ENCODE assay signal across 9 cellular contexts in genomic region chr14:24605435-24606190, GRCh38. TPM values are rescaled to one million over a fixed set of nuclear protein-coding genes. Genes with fewer than 3 reads are reported as not detected.
DNase-seq lines count a peak whose midpoint lies in the region; ATAC-seq, FAIRE-seq and TF ChIP-seq lines count a peak whose summit lies in the region.
"Had no signal": no experiment of that assay in that cellular context is flagged by ENCODE, and none has a peak within 500 bp of the region (broad histone marks: within the 10 kb centered on the region; RNA-seq: fewer than 3 reads in every experiment).

No MANE protein-coding gene starts in this region.

- H3K36me3 ChIP-seq in H7 (replicated peaks; ENCODE audit: control insufficient read depth, insufficient read depth, low read length) (no peaks in the 10 kb centered on the region), pancreas (no peaks in the 10 kb centered on the region), mesenchymal stem cell (ENCODE audit: control insufficient read depth in 1 of 2, insufficient read depth in 2 of 2, low read depth in 1 of 2, low read length in 2 of 2) (no peaks in the 10 kb centered on the region)
- no peaks in the 10 kb centered on the region for H3K36me3 ChIP-seq in effector memory CD4-positive, alpha-beta T cell (ENCODE audit: control insufficient read depth, insufficient read depth, low read length)

- no peak overlapping the region for H2BK15ac ChIP-seq in mesenchymal stem cell (ENCODE audit: low read depth, poor library complexity, severe bottlenecking)

- no peak overlapping the region for H2BK120ac ChIP-seq in mesenchymal stem cell (ENCODE audit: low read depth, low read length)

- no peak for FAIRE-seq in pancreas (lab: Jason Lieb, UNC)
- FAIRE-seq: A204.1 had no signal

- no peak overlapping the region for H3K4me3 ChIP-seq in H7 (ENCODE audit: insufficient read depth, low read depth, low read length)
- H3K4me3 ChIP-seq in LNCaP clone FGC (ENCODE audit: low read depth, low read length): no peak overlapping the region
- H3K4me3 ChIP-seq in effector memory CD4-positive, alpha-beta T cell (ENCODE audit: insufficient read depth, low read depth, low read length, poor library complexity, severe bottlenecking): no peak overlapping the region
- H3K4me3 ChIP-seq in pancreas: no peak overlapping the region
- H3K4me3 ChIP-seq in mesenchymal stem cell (ENCODE audit: insufficient read depth in 1 of 2, low read depth in 1 of 2, low read length in 2 of 2): no peak overlapping the region

- DNase-seq in DMS 273 (lab: John Stamatoyannopoulos, UW; ENCODE audit: unreplicated experiment): peak; percentile 62
- no peak for DNase-seq in DMS 273 treated with DMSO at 0.1 percent for 48 hours (lab: John Stamatoyannopoulos, UW)
- DNase-seq in H7: peak; percentile 78
- no peak for DNase-seq in LNCaP clone FGC (ENCODE audit: low read depth)
- DNase-seq in activated CD4-positive, alpha-beta T cell treated with anti-CD3 and anti-CD28 coated beads, Interleukin-2, amount 50 U/mL, for 1 hour: peak; percentile 58
- DNase-seq in effector memory CD4-positive, alpha-beta T cell: peak; percentile 15 to 25 (median 19)
- peak in 2 of 6 donors; percentile 43 to 63 for DNase-seq in pancreas
- DNase-seq in mesenchymal stem cell: no peak

- no peak overlapping the region for H4K91ac ChIP-seq in mesenchymal stem cell (ENCODE audit: low read length)

- TF ChIP-seq CTCF in LNCaP clone FGC (IDR thresholded peaks at IDR 0.05; ENCODE audit: control insufficient read depth, extremely low read depth, insufficient read depth) (peak; percentile 78), pancreas (IDR thresholded peaks at IDR 0.05) (peak; percentile 42 to 68 (median 59))

- H3K27me3 ChIP-seq in H7 (ENCODE audit: control insufficient read depth, insufficient read depth, low read length) (no peaks in the 10 kb centered on the region), pancreas (no peaks in the 10 kb centered on the region), mesenchymal stem cell (ENCODE audit: control insufficient read depth in 1 of 2, insufficient read depth in 1 of 2, low read length in 2 of 2) (no peaks in the 10 kb centered on the region)
- H3K27me3 ChIP-seq in effector memory CD4-positive, alpha-beta T cell (replicated peaks; ENCODE audit: control insufficient read depth, insufficient read depth, low read length, poor library complexity, severe bottlenecking): no peaks in the 10 kb centered on the region

- H3K4ac ChIP-seq in mesenchymal stem cell (ENCODE audit: low read depth in 1 of 2, low read length in 2 of 2): no peak overlapping the region

- peak in 3 of 4 donors; percentile 69 to 75 (median 72) for ATAC-seq in pancreas

- intact Hi-C loops in pancreas (cut with DNase I): no loop called here

- no peaks in the 10 kb centered on the region for H3K79me1 ChIP-seq in mesenchymal stem cell (replicated peaks; ENCODE audit: low read length, poor library complexity, severe bottlenecking)

- H3K9me3 ChIP-seq in effector memory CD4-positive, alpha-beta T cell (ENCODE audit: control insufficient read depth, low read length): no peaks in the 10 kb centered on the region
- H3K9me3 ChIP-seq in pancreas: no peaks in the 10 kb centered on the region
- H3K9me3 ChIP-seq in mesenchymal stem cell (ENCODE audit: control insufficient read depth, low read length): no peaks in the 10 kb centered on the region

- no peak overlapping the region for H2BK5ac ChIP-seq in mesenchymal stem cell (ENCODE audit: low read depth, low read length, poor library complexity, severe bottlenecking)

- no peak overlapping the region for H3K4me2 ChIP-seq in mesenchymal stem cell (ENCODE audit: low read length, poor library complexity, severe bottlenecking)

- no peak overlapping the region for H3K14ac ChIP-seq in mesenchymal stem cell (ENCODE audit: low read length in 2 of 2)

- no peak overlapping the region for H3K9ac ChIP-seq in mesenchymal stem cell (ENCODE audit: low read length)

- no peak overlapping the region for H2AK5ac ChIP-seq in mesenchymal stem cell (ENCODE audit: low read length, severe bottlenecking)

- H2BK12ac ChIP-seq in mesenchymal stem cell (ENCODE audit: low read length in 2 of 2): no peak overlapping the region

- H2AFZ ChIP-seq in mesenchymal stem cell (ENCODE audit: low read depth, low read length): no peak overlapping the region

- WGBS in pancreas, 2 donors: 44 to 60% methylated on average over 3 of the region's 3 CpGs
- WGBS in mesenchymal stem cell: 36% methylated on average over 3 of the region's 3 CpGs

- peaks cover 2% of the 10 kb centered on the region for H3K4me1 ChIP-seq in effector memory CD4-positive, alpha-beta T cell (ENCODE audit: control insufficient read depth, insufficient read depth, low read length, poor library complexity, severe bottlenecking)
- H3K4me1 ChIP-seq in pancreas (no peaks in the 10 kb centered on the region), mesenchymal stem cell (ENCODE audit: control insufficient read depth, insufficient read depth, low read depth, low read length) (no peaks in the 10 kb centered on the region)

- no peak overlapping the region for H3K23ac ChIP-seq in mesenchymal stem cell (ENCODE audit: low read length in 2 of 2)

- no peak overlapping the region for H4K8ac ChIP-seq in mesenchymal stem cell (ENCODE audit: low read length)

- H3K27ac ChIP-seq in effector memory CD4-positive, alpha-beta T cell (ENCODE audit: insufficient read depth, low read length, poor library complexity, severe bottlenecking): no peak overlapping the region
- H3K27ac ChIP-seq in pancreas (no peak overlapping the region), mesenchymal stem cell (ENCODE audit: low read length, poor library complexity, severe bottlenecking) (no peak overlapping the region)

- no peak overlapping the region for H3K18ac ChIP-seq in mesenchymal stem cell (ENCODE audit: low read depth in 1 of 2, low read length in 2 of 2)

RNA-seq across cellular contexts. Expression of gene GZMH, which starts 3.9 kb away (rescaled TPM):
- not detected in 2 replicates for total RNA-seq in H7 (2014; rRNA removed; shearing (Covaris generic))
- under 1 TPM in 4 of 6 donors, not detected in 2; 0.28 to 0.90 (median 0.71) TPM for total RNA-seq in pancreas
- polyA plus RNA-seq in pancreas: under 1 TPM; 0.21 to 0.61 TPM
- polyA plus RNA-seq in mesenchymal stem cell (2013, experiment 1 of 2): not detected
- polyA plus RNA-seq in mesenchymal stem cell (2013, experiment 2 of 2): not detected

RNA-seq across cellular contexts. Expression of gene GZMB, which starts 28.4 kb away (rescaled TPM):
- total RNA-seq in H7 (2014; rRNA removed; shearing (Covaris generic)): not detected in 2 replicates
- total RNA-seq in pancreas: 1 to 10 TPM in 2 of 6 donors, under 1 TPM in 3, not detected in 1; 0.28 to 1.8 (median 0.62) TPM
- polyA plus RNA-seq in pancreas: not detected
- not detected for polyA plus RNA-seq in mesenchymal stem cell (2013, experiment 1 of 2)
- polyA plus RNA-seq in mesenchymal stem cell (2013, experiment 2 of 2): not detected

RNA-seq across cellular contexts. Expression of gene CTSG, which starts 29.6 kb away (rescaled TPM):
- total RNA-seq in H7 (2014; rRNA removed; shearing (Covaris generic)): 0.10 TPM in 1 of 2 replicates, not detected in the other
- 1 to 10 TPM in 2 of 6 donors, under 1 TPM in 2, not detected in 2; 0.14 to 3.5 (median 1.5) TPM for total RNA-seq in pancreas
- polyA plus RNA-seq in pancreas: under 1 TPM in 1 of 2 donors, not detected in 1; 0.14 TPM
- not detected for polyA plus RNA-seq in mesenchymal stem cell (2013, experiment 1 of 2)
- not detected for polyA plus RNA-seq in mesenchymal stem cell (2013, experiment 2 of 2)

Comparison
In these comparisons a context has a peak if more than half of its experiments do, and no peak if none do; other contexts are left out.
1. DNase-seq: peak in DMS 273 (single experiment), H7 (single experiment), activated CD4-positive, alpha-beta T cell treated with anti-CD3 and anti-CD28 coated beads, Interleukin-2, amount 50 U/mL, for 1 hour (single experiment) and effector memory CD4-positive, alpha-beta T cell (3 of 3); none in DMS 273 treated with DMSO at 0.1 percent for 48 hours (single experiment), LNCaP clone FGC (single experiment) and mesenchymal stem cell (single experiment).